Comparison of ENCODE assay signal across 1 cellular context in the genomic region with DNA sequence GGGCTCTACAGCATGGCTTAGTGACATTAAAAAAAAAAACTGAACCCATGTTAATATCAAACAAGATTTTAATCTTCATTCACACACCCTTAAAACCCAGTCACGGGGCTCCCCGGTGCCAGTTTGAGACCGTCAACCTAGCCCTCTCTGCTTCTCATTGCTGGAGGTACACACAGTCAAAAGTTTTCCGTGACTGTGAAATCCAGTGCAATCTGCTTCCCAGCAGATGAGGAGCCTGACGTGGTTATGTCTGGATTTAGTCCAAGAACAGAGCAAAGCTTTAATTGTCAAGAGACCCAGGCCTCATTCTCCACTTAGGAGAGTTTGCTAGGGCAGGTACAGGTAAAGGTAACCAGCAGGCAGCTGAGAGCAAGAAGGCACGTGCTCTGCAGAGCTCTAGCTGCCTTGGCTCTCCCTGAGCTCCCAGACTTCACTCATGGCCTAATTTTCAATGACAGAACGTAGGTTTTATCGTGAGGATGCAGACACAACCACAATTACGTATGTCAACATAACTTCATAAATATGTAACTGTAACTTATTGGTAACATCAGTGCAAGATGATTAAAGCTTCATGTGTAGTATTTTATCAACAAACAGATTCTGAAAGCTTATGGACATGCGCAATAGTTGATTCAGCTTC.
TF ChIP-seq lines count a peak whose summit lies in the region.

No MANE protein-coding gene starts in this region.

TF ChIP-seq in K562, 482 proteins besides CTCF, POLR2A, EP300 and RAD21 (continued from another document):
- TF ChIP-seq, protein P1, sequence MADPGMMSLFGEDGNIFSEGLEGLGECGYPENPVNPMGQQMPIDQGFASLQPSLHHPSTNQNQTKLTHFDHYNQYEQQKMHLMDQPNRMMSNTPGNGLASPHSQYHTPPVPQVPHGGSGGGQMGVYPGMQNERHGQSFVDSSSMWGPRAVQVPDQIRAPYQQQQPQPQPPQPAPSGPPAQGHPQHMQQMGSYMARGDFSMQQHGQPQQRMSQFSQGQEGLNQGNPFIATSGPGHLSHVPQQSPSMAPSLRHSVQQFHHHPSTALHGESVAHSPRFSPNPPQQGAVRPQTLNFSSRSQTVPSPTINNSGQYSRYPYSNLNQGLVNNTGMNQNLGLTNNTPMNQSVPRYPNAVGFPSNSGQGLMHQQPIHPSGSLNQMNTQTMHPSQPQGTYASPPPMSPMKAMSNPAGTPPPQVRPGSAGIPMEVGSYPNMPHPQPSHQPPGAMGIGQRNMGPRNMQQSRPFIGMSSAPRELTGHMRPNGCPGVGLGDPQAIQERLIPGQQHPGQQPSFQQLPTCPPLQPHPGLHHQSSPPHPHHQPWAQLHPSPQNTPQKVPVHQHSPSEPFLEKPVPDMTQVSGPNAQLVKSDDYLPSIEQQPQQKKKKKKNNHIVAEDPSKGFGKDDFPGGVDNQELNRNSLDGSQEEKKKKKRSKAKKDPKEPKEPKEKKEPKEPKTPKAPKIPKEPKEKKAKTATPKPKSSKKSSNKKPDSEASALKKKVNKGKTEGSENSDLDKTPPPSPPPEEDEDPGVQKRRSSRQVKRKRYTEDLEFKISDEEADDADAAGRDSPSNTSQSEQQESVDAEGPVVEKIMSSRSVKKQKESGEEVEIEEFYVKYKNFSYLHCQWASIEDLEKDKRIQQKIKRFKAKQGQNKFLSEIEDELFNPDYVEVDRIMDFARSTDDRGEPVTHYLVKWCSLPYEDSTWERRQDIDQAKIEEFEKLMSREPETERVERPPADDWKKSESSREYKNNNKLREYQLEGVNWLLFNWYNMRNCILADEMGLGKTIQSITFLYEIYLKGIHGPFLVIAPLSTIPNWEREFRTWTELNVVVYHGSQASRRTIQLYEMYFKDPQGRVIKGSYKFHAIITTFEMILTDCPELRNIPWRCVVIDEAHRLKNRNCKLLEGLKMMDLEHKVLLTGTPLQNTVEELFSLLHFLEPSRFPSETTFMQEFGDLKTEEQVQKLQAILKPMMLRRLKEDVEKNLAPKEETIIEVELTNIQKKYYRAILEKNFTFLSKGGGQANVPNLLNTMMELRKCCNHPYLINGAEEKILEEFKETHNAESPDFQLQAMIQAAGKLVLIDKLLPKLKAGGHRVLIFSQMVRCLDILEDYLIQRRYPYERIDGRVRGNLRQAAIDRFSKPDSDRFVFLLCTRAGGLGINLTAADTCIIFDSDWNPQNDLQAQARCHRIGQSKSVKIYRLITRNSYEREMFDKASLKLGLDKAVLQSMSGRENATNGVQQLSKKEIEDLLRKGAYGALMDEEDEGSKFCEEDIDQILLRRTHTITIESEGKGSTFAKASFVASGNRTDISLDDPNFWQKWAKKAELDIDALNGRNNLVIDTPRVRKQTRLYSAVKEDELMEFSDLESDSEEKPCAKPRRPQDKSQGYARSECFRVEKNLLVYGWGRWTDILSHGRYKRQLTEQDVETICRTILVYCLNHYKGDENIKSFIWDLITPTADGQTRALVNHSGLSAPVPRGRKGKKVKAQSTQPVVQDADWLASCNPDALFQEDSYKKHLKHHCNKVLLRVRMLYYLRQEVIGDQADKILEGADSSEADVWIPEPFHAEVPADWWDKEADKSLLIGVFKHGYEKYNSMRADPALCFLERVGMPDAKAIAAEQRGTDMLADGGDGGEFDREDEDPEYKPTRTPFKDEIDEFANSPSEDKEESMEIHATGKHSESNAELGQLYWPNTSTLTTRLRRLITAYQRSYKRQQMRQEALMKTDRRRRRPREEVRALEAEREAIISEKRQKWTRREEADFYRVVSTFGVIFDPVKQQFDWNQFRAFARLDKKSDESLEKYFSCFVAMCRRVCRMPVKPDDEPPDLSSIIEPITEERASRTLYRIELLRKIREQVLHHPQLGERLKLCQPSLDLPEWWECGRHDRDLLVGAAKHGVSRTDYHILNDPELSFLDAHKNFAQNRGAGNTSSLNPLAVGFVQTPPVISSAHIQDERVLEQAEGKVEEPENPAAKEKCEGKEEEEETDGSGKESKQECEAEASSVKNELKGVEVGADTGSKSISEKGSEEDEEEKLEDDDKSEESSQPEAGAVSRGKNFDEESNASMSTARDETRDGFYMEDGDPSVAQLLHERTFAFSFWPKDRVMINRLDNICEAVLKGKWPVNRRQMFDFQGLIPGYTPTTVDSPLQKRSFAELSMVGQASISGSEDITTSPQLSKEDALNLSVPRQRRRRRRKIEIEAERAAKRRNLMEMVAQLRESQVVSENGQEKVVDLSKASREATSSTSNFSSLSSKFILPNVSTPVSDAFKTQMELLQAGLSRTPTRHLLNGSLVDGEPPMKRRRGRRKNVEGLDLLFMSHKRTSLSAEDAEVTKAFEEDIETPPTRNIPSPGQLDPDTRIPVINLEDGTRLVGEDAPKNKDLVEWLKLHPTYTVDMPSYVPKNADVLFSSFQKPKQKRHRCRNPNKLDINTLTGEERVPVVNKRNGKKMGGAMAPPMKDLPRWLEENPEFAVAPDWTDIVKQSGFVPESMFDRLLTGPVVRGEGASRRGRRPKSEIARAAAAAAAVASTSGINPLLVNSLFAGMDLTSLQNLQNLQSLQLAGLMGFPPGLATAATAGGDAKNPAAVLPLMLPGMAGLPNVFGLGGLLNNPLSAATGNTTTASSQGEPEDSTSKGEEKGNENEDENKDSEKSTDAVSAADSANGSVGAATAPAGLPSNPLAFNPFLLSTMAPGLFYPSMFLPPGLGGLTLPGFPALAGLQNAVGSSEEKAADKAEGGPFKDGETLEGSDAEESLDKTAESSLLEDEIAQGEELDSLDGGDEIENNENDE (IDR thresholded peaks at IDR 0.05; ENCODE audit: low read depth, low read length): no peak
- TF ChIP-seq, protein P2, sequence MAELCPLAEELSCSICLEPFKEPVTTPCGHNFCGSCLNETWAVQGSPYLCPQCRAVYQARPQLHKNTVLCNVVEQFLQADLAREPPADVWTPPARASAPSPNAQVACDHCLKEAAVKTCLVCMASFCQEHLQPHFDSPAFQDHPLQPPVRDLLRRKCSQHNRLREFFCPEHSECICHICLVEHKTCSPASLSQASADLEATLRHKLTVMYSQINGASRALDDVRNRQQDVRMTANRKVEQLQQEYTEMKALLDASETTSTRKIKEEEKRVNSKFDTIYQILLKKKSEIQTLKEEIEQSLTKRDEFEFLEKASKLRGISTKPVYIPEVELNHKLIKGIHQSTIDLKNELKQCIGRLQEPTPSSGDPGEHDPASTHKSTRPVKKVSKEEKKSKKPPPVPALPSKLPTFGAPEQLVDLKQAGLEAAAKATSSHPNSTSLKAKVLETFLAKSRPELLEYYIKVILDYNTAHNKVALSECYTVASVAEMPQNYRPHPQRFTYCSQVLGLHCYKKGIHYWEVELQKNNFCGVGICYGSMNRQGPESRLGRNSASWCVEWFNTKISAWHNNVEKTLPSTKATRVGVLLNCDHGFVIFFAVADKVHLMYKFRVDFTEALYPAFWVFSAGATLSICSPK (IDR thresholded peaks at IDR 0.05; ENCODE audit: borderline replicate concordance): no peak
- TF ChIP-seq TBL1XR1 (IDR thresholded peaks at IDR 0.05; ENCODE audit: low read length in 2 of 2) (0 out of 4 replicates have a peak, but pooled peaks of 1 of the 2 experiments have one; percentile 22), DMBX1 (CRISPR knock-in tag; IDR thresholded peaks at IDR 0.05; ENCODE audit: borderline replicate concordance) (peak; percentile 31; the same call in 1 of the 2 replicates), MEIS2 (IDR thresholded peaks at IDR 0.05; ENCODE audit: partially characterized antibody) (peak; percentile 77), SOX6 (IDR thresholded peaks at IDR 0.05) (peak; percentile 68), NFIC (IDR thresholded peaks at IDR 0.05) (peak; percentile 28), DPF2 (IDR thresholded peaks at IDR 0.05) (peak; percentile 55; the same call in 1 of the 2 replicates), TEAD4 (IDR thresholded peaks at IDR 0.05; ENCODE audit: low read length) (peak; percentile 91), TEAD4 (CRISPR knock-in tag; IDR thresholded peaks at IDR 0.05; ENCODE audit: borderline replicate concordance) (no peak), ZNF780A (CRISPR knock-in tag; IDR thresholded peaks at IDR 0.05) (no peak), NFIX (CRISPR knock-in tag; IDR thresholded peaks at IDR 0.05; ENCODE audit: low read depth) (no peak), PML (IDR thresholded peaks at IDR 0.05; ENCODE audit: low read length) (peak; percentile 82), ZBTB17 (CRISPR knock-in tag; IDR thresholded peaks at IDR 0.05) (no peak), KLF16 (IDR thresholded peaks at IDR 0.05) (0 out of 2 replicates have a peak, but pooled peaks have one; percentile 7), NCOR1 (IDR thresholded peaks at IDR 0.05) (peak; percentile 59), CREB1 (IDR thresholded peaks at IDR 0.05) (peak; percentile 44; the same call in 1 of the 2 replicates), CREB1 (CRISPR knock-in tag; IDR thresholded peaks at IDR 0.05) (peak; percentile 52; the same call in 1 of the 2 replicates), STAT5A (IDR thresholded peaks at IDR 0.05; ENCODE audit: borderline replicate concordance, low read length) (peak; percentile 53; the same call in 1 of the 2 replicates), RNF2 (IDR thresholded peaks at IDR 0.05) (0 out of 2 replicates have a peak, but pooled peaks have one; percentile 29), L3MBTL2 (IDR thresholded peaks at IDR 0.05) (peak; percentile 92), ZNF830 (CRISPR knock-in tag; IDR thresholded peaks at IDR 0.05) (no peak), EP400 (IDR thresholded peaks at IDR 0.05) (peak; percentile 41; the same call in 1 of the 2 replicates), TAL1 (IDR thresholded peaks at IDR 0.05) (peak; percentile 82), ATF1 (CRISPR knock-in tag; IDR thresholded peaks at IDR 0.05) (no peak), ATF1 (tag; IDR thresholded peaks at IDR 0.05) (peak; percentile 56), CREM (IDR thresholded peaks at IDR 0.05; ENCODE audit: low read depth) (peak; percentile 77)
- TF ChIP-seq, protein P3, sequence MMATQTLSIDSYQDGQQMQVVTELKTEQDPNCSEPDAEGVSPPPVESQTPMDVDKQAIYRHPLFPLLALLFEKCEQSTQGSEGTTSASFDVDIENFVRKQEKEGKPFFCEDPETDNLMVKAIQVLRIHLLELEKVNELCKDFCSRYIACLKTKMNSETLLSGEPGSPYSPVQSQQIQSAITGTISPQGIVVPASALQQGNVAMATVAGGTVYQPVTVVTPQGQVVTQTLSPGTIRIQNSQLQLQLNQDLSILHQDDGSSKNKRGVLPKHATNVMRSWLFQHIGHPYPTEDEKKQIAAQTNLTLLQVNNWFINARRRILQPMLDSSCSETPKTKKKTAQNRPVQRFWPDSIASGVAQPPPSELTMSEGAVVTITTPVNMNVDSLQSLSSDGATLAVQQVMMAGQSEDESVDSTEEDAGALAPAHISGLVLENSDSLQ (IDR thresholded peaks at IDR 0.05): peak; percentile 38; the same call in 1 of the 2 replicates
- TF ChIP-seq, protein P4, sequence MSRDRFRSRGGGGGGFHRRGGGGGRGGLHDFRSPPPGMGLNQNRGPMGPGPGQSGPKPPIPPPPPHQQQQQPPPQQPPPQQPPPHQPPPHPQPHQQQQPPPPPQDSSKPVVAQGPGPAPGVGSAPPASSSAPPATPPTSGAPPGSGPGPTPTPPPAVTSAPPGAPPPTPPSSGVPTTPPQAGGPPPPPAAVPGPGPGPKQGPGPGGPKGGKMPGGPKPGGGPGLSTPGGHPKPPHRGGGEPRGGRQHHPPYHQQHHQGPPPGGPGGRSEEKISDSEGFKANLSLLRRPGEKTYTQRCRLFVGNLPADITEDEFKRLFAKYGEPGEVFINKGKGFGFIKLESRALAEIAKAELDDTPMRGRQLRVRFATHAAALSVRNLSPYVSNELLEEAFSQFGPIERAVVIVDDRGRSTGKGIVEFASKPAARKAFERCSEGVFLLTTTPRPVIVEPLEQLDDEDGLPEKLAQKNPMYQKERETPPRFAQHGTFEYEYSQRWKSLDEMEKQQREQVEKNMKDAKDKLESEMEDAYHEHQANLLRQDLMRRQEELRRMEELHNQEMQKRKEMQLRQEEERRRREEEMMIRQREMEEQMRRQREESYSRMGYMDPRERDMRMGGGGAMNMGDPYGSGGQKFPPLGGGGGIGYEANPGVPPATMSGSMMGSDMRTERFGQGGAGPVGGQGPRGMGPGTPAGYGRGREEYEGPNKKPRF (IDR thresholded peaks at IDR 0.05; ENCODE audit: low read depth, low read length): no peak
